Comparison of ENCODE assay signal across 24 cellular contexts in the genomic region with DNA sequence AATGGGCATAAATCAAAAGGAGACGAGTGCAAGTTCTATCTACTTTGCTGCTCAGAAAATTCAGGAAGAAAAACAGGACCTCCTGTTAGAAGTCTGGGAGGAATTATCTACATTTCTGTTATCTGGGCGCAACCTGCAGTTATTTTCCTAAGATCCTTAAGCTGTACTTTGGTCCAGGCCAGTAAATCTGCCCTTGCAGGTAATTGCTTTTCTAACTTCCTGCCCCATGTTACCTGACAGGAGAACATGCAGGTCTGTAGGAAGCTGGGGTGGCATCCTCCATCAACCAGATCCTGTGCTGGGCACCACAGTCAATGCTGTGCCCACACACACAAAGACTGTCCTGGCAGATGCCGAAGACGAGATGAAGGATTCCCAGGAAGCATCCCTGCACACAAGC. TPM values are rescaled to one million over a fixed set of nuclear protein-coding genes. Genes with fewer than 3 reads are reported as not detected.
"Had no signal": no experiment of that assay in that cellular context is flagged by ENCODE, and none has a peak within 500 bp of the region (broad histone marks: within the 10 kb centered on the region; RNA-seq: fewer than 3 reads in every experiment).

No MANE protein-coding gene starts in this region.

- H3K36me3 Mint-ChIP-seq: activated naive CD8-positive, alpha-beta T cell treated with anti-CD3 and anti-CD28 coated beads for 36 hours had no signal

- H3K9me3 Mint-ChIP-seq: activated CD8-positive, alpha-beta T cell treated with anti-CD3 and anti-CD28 coated beads for 36 hours; activated naive CD4-positive, alpha-beta T cell treated with anti-CD3 and anti-CD28 coated beads, Interleukin-2, amount 10 ng/mL, durations not matched to agents 7 days and 5 days; activated naive CD8-positive, alpha-beta T cell treated with anti-CD3 and anti-CD28 coated beads for 36 hours; activated T-cell treated with anti-CD3 and anti-CD28 coated beads, Interleukin-2, amount 50 U/mL, for 72 hours; activated T-helper 2 cell treated with anti-CD3 and anti-CD28 coated beads, Interferon-gamma antibody, Interleukin-2, Interleukin-4, amounts not matched to agents 10 μg/mL and 5 μg/mL and 100 μg/mL, durations not matched to agents 14 hours and 24 hours and 36 hours had no signal

- H3K4me3 Mint-ChIP-seq: activated CD8-positive, alpha-beta T cell treated with anti-CD3 and anti-CD28 coated beads for 36 hours; activated naive CD4-positive, alpha-beta T cell treated with anti-CD3 and anti-CD28 coated beads, Interleukin-2, amount 10 ng/mL, durations not matched to agents 7 days and 5 days; activated naive CD8-positive, alpha-beta T cell treated with anti-CD3 and anti-CD28 coated beads for 36 hours; activated T-cell treated with anti-CD3 and anti-CD28 coated beads, Interleukin-2, amount 50 U/mL, for 72 hours had no signal

- H3K4me3 ChIP-seq: K562, SJSA1 had no signal

- H3K27ac ChIP-seq: SJSA1 had no signal

- FAIRE-seq: K562, RCC 7860 had no signal

- ATAC-seq: activated CD4-positive, CD25-positive, alpha-beta regulatory T cell treated with anti-CD3 and anti-CD28 coated beads, Interleukin-2, amount 50 U/mL, for 24 hours; activated CD8-positive, alpha-beta T cell treated with anti-CD3 and anti-CD28 coated beads for 36 hours; activated T-cell treated with anti-CD3 and anti-CD28 coated beads, Interleukin-2, amount 50 U/mL, for 72 hours; K562; PC-3; SK-N-SH treated with all-trans-retinoic acid at 6 μM for 48 hours had no signal

- H3K27me3 ChIP-seq: SJSA1 had no signal

- DNase-seq: activated CD4-positive, alpha-beta T cell treated with anti-CD3 and anti-CD28 coated beads for 4 hours; activated CD8-positive, alpha-beta memory T cell treated with anti-CD3 and anti-CD28 coated beads, Interleukin-2, amount 50 U/mL, for 4 hours; activated CD8-positive, alpha-beta T cell treated with anti-CD3 and anti-CD28 coated beads for 36 hours; activated gamma-delta T cell treated with Interleukin-2 at 50 U/mL for 16 hours; activated naive CD4-positive, alpha-beta T cell treated with anti-CD3 and anti-CD28 coated beads, Interleukin-2, amount 10 ng/mL, durations not matched to agents 7 days and 5 days; activated naive CD8-positive, alpha-beta T cell treated with anti-CD3 and anti-CD28 coated beads for 36 hours; activated T-cell treated with anti-CD3 and anti-CD28 coated beads, Interleukin-2, amount 50 U/mL, for 72 hours; Karpas-422; NCI-H1105 treated with DMSO at 0.1 percent for 48 hours; NCI-H1436 treated with DMSO at 0.1 percent for 48 hours; NCI-H187; NCI-H2081 treated with DMSO at 0.1 percent for 48 hours; NCI-H446; NCI-H524; PC-3; SHP77; SW 1271 had no signal

- H3K27ac Mint-ChIP-seq: activated CD8-positive, alpha-beta T cell treated with anti-CD3 and anti-CD28 coated beads for 36 hours; activated naive CD4-positive, alpha-beta T cell treated with anti-CD3 and anti-CD28 coated beads, Interleukin-2, amount 10 ng/mL, durations not matched to agents 7 days and 5 days; activated naive CD8-positive, alpha-beta T cell treated with anti-CD3 and anti-CD28 coated beads for 36 hours; activated T-cell treated with anti-CD3 and anti-CD28 coated beads, Interleukin-2, amount 50 U/mL, for 72 hours; activated T-helper 2 cell treated with anti-CD3 and anti-CD28 coated beads, Interferon-gamma antibody, Interleukin-2, Interleukin-4, amounts not matched to agents 10 μg/mL and 5 μg/mL and 100 μg/mL, durations not matched to agents 14 hours and 24 hours and 36 hours had no signal

RNA-seq across cellular contexts. Expression of gene CCNJL, which starts 5.7 kb away (rescaled TPM):
- total RNA-seq: activated CD8-positive, alpha-beta T cell treated with anti-CD3 and anti-CD28 coated beads for 36 hours; activated naive CD8-positive, alpha-beta T cell treated with anti-CD3 and anti-CD28 coated beads for 36 hours; activated T-cell treated with anti-CD3 and anti-CD28 coated beads, Interleukin-2, amount 50 U/mL, for 72 hours; activated T-helper 2 cell treated with anti-CD3 and anti-CD28 coated beads, Interferon-gamma antibody, Interleukin-2, Interleukin-4, amounts not matched to agents 10 μg/mL and 5 μg/mL and 100 μg/mL, durations not matched to agents 14 hours and 24 hours and 36 hours; T-helper 1 cell treated with Interleukin-12 subunit alpha and Interleukin-12 subunit beta and Interleukin-4 antibody, amounts not matched to agents 30 ng/mL and 1 ng/mL, for 36 hours had no signal
- polyA plus RNA-seq: K562 had no signal
